Comparison of ENCODE assay signal across 1 cellular context in the genomic region with DNA sequence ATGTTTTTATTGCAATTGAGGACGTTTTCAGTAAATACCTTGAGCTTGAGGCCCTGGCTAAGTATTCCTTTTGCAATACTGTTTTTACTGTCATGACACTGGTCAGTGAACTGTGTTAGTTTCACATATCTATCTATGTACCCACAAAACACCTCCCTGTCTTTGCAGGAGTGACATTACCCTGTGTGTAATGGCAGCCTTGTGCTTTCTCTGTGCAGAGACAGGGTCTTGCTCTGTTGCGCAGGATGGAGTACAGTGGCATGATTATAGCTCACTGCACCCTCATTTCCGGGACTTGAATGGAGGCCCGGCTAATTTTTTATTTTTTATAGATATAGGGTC.
TF ChIP-seq lines count a peak whose summit lies in the region.

No MANE protein-coding gene starts in this region.

TF ChIP-seq in endothelial cell of umbilical vein, 7 proteins besides CTCF, POLR2A, EP300 and RAD21:
- TF ChIP-seq GATA2 (IDR thresholded peaks at IDR 0.05; ENCODE audit: insufficient read depth, insufficient read length, low read depth, low read length) (no peak), EZH2 (IDR thresholded peaks at IDR 0.05; ENCODE audit: borderline replicate concordance, low read depth, low read length, severe bottlenecking) (no peak), MYC (IDR thresholded peaks at IDR 0.05; ENCODE audit: low read depth, low read length) (no peak), FOS (IDR thresholded peaks at IDR 0.05; ENCODE audit: borderline replicate concordance, insufficient read depth, low read length) (no peak), POLR2AphosphoS5 (IDR thresholded peaks at IDR 0.05; ENCODE audit: insufficient read depth, low read depth, low read length) (no peak), JUN (IDR thresholded peaks at IDR 0.05; ENCODE audit: borderline replicate concordance, insufficient read depth, insufficient read length, low read depth) (no peak)
- TF ChIP-seq, protein P1, sequence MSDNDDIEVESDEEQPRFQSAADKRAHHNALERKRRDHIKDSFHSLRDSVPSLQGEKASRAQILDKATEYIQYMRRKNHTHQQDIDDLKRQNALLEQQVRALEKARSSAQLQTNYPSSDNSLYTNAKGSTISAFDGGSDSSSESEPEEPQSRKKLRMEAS (IDR thresholded peaks at IDR 0.05; ENCODE audit: insufficient read depth, insufficient read length) = no peak
